ENCODE assay signal across 8 cellular contexts in the genomic region with DNA sequence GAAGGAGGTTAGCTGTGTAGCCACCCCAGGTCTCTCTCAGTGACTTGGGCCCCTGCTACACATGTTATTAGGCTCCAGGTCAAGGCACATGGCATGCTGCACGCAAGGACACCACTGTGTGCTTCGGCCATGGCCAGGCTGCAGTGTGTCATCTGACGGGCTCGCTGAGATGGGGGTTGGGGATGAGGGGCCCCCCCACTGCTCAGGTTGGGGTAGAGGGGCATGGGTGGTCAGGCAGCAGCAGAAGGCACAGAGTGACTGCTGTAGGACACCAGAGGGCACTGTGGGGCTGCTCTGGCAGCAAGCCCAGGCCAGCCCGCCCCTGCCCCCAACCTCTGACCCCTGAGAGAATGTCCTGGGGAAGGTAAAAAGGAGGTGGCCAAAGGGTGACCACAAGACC. TPM values are rescaled to one million over a fixed set of nuclear protein-coding genes. Genes with fewer than 3 reads are reported as not detected.
DNase-seq lines count a peak whose midpoint lies in the region; ATAC-seq and TF ChIP-seq lines count a peak whose summit lies in the region.

No MANE protein-coding gene starts in this region.

- H4K20me1 ChIP-seq in Loucy (ENCODE audit: insufficient read depth, low read length, poor library complexity, severe bottlenecking): peaks cover 25% of the 10 kb centered on the region

- H3K9ac ChIP-seq in Loucy (ENCODE audit: low read depth, low read length, poor library complexity, severe bottlenecking): no peak overlapping the region

- no peak for ATAC-seq in GM21381 (IDR thresholded peaks at IDR 0.05; ENCODE audit: unreplicated experiment)

- no peaks in the 10 kb centered on the region for H3F3A ChIP-seq in Loucy (ENCODE audit: low read depth)

- H3K36me3 ChIP-seq in Loucy (ENCODE audit: insufficient read depth, low read length): peaks cover 30% of the 10 kb centered on the region; the same call in 1 of the 2 replicates
- H3K36me3 ChIP-seq in ovary: no peaks in the 10 kb centered on the region

- TF ChIP-seq CTCF in GM12864 (IDR thresholded peaks at IDR 0.05; ENCODE audit: low read depth, low read length, missing control alignments) (peak; percentile 60), Loucy (conservative IDR thresholded peaks at IDR 0.05; ENCODE audit: low read length) (peak; percentile 49; the same call in 1 of the 2 replicates), ovary (IDR thresholded peaks at IDR 0.05) (peak in 2 of 3 donors; percentile 27 to 45)

- TF ChIP-seq POLR2A in ovary (IDR thresholded peaks at IDR 0.05): no peak

- H2AFZ ChIP-seq in Loucy (ENCODE audit: low read length): no peak overlapping the region

- H3K4me3 ChIP-seq in GM12864 (ENCODE audit: low read depth, low read length): no peak overlapping the region
- H3K4me3 ChIP-seq in Loucy (ENCODE audit: low read length, poor library complexity, severe bottlenecking): no peak overlapping the region
- H3K4me3 ChIP-seq in ovary: no peak overlapping the region

- 65 to 73% (median 69%) methylated on average over 3 to 5 of the region's 5 CpGs for WGBS in ovary, 3 donors

- H3K9me3 ChIP-seq in Loucy (ENCODE audit: insufficient read depth, low read depth, low read length) (no peaks in the 10 kb centered on the region), ovary (no peaks in the 10 kb centered on the region)

- H3K79me2 ChIP-seq in Loucy (ENCODE audit: insufficient read depth, low read length): peaks cover 49% of the 10 kb centered on the region; the same call in 1 of the 2 replicates

- H3K4me1 ChIP-seq in Loucy (ENCODE audit: insufficient read depth, low read length, poor library complexity, severe bottlenecking): no peaks in the 10 kb centered on the region
- peaks cover 39% of the 10 kb centered on the region for H3K4me1 ChIP-seq in ovary (ENCODE audit: insufficient read depth)

- TF ChIP-seq EP300 in ovary (IDR thresholded peaks at IDR 0.05): no peak

- H3K27me3 ChIP-seq in Loucy (ENCODE audit: insufficient read depth, low read length, poor library complexity, severe bottlenecking) (no peaks in the 10 kb centered on the region), ovary (no peaks in the 10 kb centered on the region)

- intact Hi-C loops in ovary (cut with DNase I): no loop called here
- intact Hi-C loops in posterior vena cava (cut with DNase I): loop anchor here (1.0 to 10.0 kb wide), 3 partner anchors 37 to 95 kb away; no protein-coding TSS in a partner anchor

- DNase-seq in GM12864 (ENCODE audit: low read depth) (no peak), ecto neural progenitor cell (ENCODE audit: low spot score) (peak; percentile 84), ovary (peak in 1 of 5 donors; percentile 57), posterior vena cava (ENCODE audit: low spot score) (no peak), NCI-H1417 treated with DMSO at 0.1 percent for 48 hours (lab: John Stamatoyannopoulos, UW) (no peak), A172 (ENCODE audit: low spot score) (no peak)

- H3K9me2 ChIP-seq in Loucy (replicated peaks; ENCODE audit: low read depth, low read length): no peaks in the 10 kb centered on the region

- no peak overlapping the region for H3K27ac ChIP-seq in ovary

- H3K4me2 ChIP-seq in Loucy (ENCODE audit: low read depth, low read length, poor library complexity, severe bottlenecking): no peak overlapping the region

RNA-seq across cellular contexts. Expression of a gene that starts 32.2 kb away (rescaled TPM):
- total RNA-seq in ovary: 100 to 1,000 TPM in 6 of 7 donors, 10 to 100 TPM in 1; 45.2 to 345 (median 217) TPM
- 100 to 1,000 TPM in 1 of 2 donors, 1 to 10 TPM in 1; 9.6 to 144 TPM for polyA plus RNA-seq in ovary
- 10 to 100 TPM; 27.5 to 28.1 TPM for total RNA-seq in posterior vena cava
- 0.72 and 0.98 TPM in 2 replicates for total RNA-seq in A172 (2014; rRNA removed; shearing (Covaris generic))

RNA-seq across cellular contexts. Expression of a gene that starts 51.0 kb away (rescaled TPM):
- total RNA-seq in ovary: 100 to 1,000 TPM in 2 of 7 donors, 10 to 100 TPM in 5; 58.9 to 124 (median 88.3) TPM
- 10 to 100 TPM in 1 of 2 donors, 1 to 10 TPM in 1; 4.6 to 90.3 TPM for polyA plus RNA-seq in ovary
- 10 to 100 TPM; 54.4 to 56.9 TPM for total RNA-seq in posterior vena cava
- 88.7 and 127 TPM in 2 replicates for total RNA-seq in A172 (2014; rRNA removed; shearing (Covaris generic))

RNA-seq across cellular contexts. Expression of a gene that starts 51.7 kb away (rescaled TPM):
- total RNA-seq in ovary (10 to 100 TPM in 6 of 7 donors, 1 to 10 TPM in 1; 9.8 to 22.3 (median 19.8) TPM), posterior vena cava (10 to 100 TPM; 19.5 to 20.7 TPM)
- polyA plus RNA-seq in ovary: 10 to 100 TPM in 1 of 2 donors, 1 to 10 TPM in 1; 1.6 to 12.3 TPM
- total RNA-seq in A172 (2014; rRNA removed; shearing (Covaris generic)): 9.0 and 10.3 TPM in 2 replicates

Comparison
In these comparisons a context has a peak if more than half of its experiments do, and no peak if none do; other contexts are left out.
1. RNA of a gene that starts 32.2 kb away (total RNA-seq): 45.2 to 345 TPM in ovary and 27.5 to 28.1 TPM in posterior vena cava; 0.72 to 0.98 TPM in A172; every median in the first group is over 10 times any median in the second.
2. intact Hi-C loops: an anchor here in posterior vena cava (1.0 to 10.0 kb wide); none called in ovary.
3. Peak in every context shown above with its lines, with median percentiles within 50 percentile points of each other: CTCF ChIP-seq.